In genomic region chr16:35637683-35638082, GRCh38 we compare ENCODE assay signal across 29 cellular contexts.
"Had no signal": no experiment of that assay in that cellular context is flagged by ENCODE, and none has a peak within 500 bp of the region (broad histone marks: within the 10 kb centered on the region; RNA-seq: fewer than 3 reads in every experiment).

No MANE protein-coding gene starts in this region.

- H3K4me3 Mint-ChIP-seq: stimulated activated effector memory CD8-positive, alpha-beta T cell treated with anti-CD3 and anti-CD28 coated beads, Interleukin-12 subunit alpha, Interleukin-12 subunit beta, amount 100 ng/mL, for 72 hours; stimulated activated memory B cell treated with anti-CD40 and anti-IgM and Interleukin-4, amounts not matched to agents 10 μg/mL and 1 μg/mL and 100 μg/mL, for 72 hours; stimulated activated naive B cell treated with anti-CD40 and anti-IgM and Interleukin-4, amounts not matched to agents 10 μg/mL and 1 μg/mL and 100 μg/mL, for 72 hours; stimulated activated naive CD8-positive, alpha-beta T cell treated with anti-CD3 and anti-CD28 coated beads, Interleukin-15, amount 100 ng/mL, for 72 hours; stimulated activated naive CD8-positive, alpha-beta T cell treated with anti-CD3 and anti-CD28 coated beads, Interleukin-15, Interleukin-2, amounts not matched to agents 100 ng/mL and 50 ng/mL, for 24 hours; type B pancreatic cell had no signal

- H3K27me3 Mint-ChIP-seq: stimulated activated memory B cell treated with anti-CD40 and anti-IgM and Interleukin-4, amounts not matched to agents 10 μg/mL and 1 μg/mL and 100 μg/mL, for 72 hours; stimulated activated naive B cell treated with anti-CD40 and anti-IgM and Interleukin-4, amounts not matched to agents 10 μg/mL and 1 μg/mL and 100 μg/mL, for 72 hours; stimulated activated naive CD8-positive, alpha-beta T cell treated with anti-CD3 and anti-CD28 coated beads, Interleukin-15, amount 100 ng/mL, for 72 hours; stimulated activated naive CD8-positive, alpha-beta T cell treated with anti-CD3 and anti-CD28 coated beads, Interleukin-15, Interleukin-2, amounts not matched to agents 100 ng/mL and 50 ng/mL, for 24 hours; type B pancreatic cell had no signal

- H3K27ac ChIP-seq: stomach, suprapubic skin, testis, thoracic aorta, thyroid gland, tibial artery, tibial nerve, transverse colon, upper lobe of left lung, upper lobe of right lung, uterus, vagina had no signal

- H3K27ac Mint-ChIP-seq: stimulated activated effector memory CD8-positive, alpha-beta T cell treated with anti-CD3 and anti-CD28 coated beads, Interleukin-12 subunit alpha, Interleukin-12 subunit beta, amount 100 ng/mL, for 72 hours; stimulated activated memory B cell treated with anti-CD40 and anti-IgM and Interleukin-4, amounts not matched to agents 10 μg/mL and 1 μg/mL and 100 μg/mL, for 72 hours; stimulated activated naive B cell treated with anti-CD40 and anti-IgM and Interleukin-4, amounts not matched to agents 10 μg/mL and 1 μg/mL and 100 μg/mL, for 72 hours; stimulated activated naive CD8-positive, alpha-beta T cell treated with anti-CD3 and anti-CD28 coated beads, Interleukin-15, amount 100 ng/mL, for 72 hours; stimulated activated naive CD8-positive, alpha-beta T cell treated with anti-CD3 and anti-CD28 coated beads, Interleukin-15, Interleukin-2, amounts not matched to agents 100 ng/mL and 50 ng/mL, for 24 hours; type B pancreatic cell had no signal

- H3K9me3 ChIP-seq: testis, thoracic aorta, thyroid gland, tibial artery, transverse colon, upper lobe of right lung, uterus, vagina had no signal

- H3K4me1 ChIP-seq: stomach, suprapubic skin, testis, thyroid gland, tibial artery, tibial nerve, transverse colon, upper lobe of left lung, upper lobe of right lung, uterus, vagina had no signal

- H3K36me3 Mint-ChIP-seq: stimulated activated effector memory CD8-positive, alpha-beta T cell treated with anti-CD3 and anti-CD28 coated beads, Interleukin-12 subunit alpha, Interleukin-12 subunit beta, amount 100 ng/mL, for 72 hours; stimulated activated memory B cell treated with anti-CD40 and anti-IgM and Interleukin-4, amounts not matched to agents 10 μg/mL and 1 μg/mL and 100 μg/mL, for 72 hours; type B pancreatic cell had no signal

- H3K4me1 Mint-ChIP-seq: stimulated activated effector memory CD8-positive, alpha-beta T cell treated with anti-CD3 and anti-CD28 coated beads, Interleukin-12 subunit alpha, Interleukin-12 subunit beta, amount 100 ng/mL, for 72 hours; stimulated activated memory B cell treated with anti-CD40 and anti-IgM and Interleukin-4, amounts not matched to agents 10 μg/mL and 1 μg/mL and 100 μg/mL, for 72 hours; stimulated activated naive B cell treated with anti-CD40 and anti-IgM and Interleukin-4, amounts not matched to agents 10 μg/mL and 1 μg/mL and 100 μg/mL, for 72 hours; stimulated activated naive CD8-positive, alpha-beta T cell treated with anti-CD3 and anti-CD28 coated beads, Interleukin-15, amount 100 ng/mL, for 72 hours had no signal

- H3K4me3 ChIP-seq: stomach, suprapubic skin, testis, thoracic aorta, thyroid gland, tibial artery, tibial nerve, transverse colon, upper lobe of left lung, upper lobe of right lung, uterus, vagina had no signal

- FAIRE-seq: urothelium cell line had no signal

- DNase-seq: stimulated activated CD4-positive, alpha-beta T cell treated with anti-CD3 and anti-CD28 coated beads, Interleukin-2, amount 100 ng/mL, for 48 hours; stimulated activated CD4-positive, alpha-beta T cell treated with anti-CD3 and anti-CD28 coated beads, Interleukin-4, amount 100 ng/mL, for 1 hour; stimulated activated CD4-positive, alpha-beta T cell treated with anti-CD3 and anti-CD28 coated beads, Interleukin-4, amount 100 ng/mL, for 24 hours; stimulated activated CD4-positive, alpha-beta T cell treated with anti-CD3 and anti-CD28 coated beads, Interleukin-4, amount 100 ng/mL, for 4 hours; stimulated activated CD8-positive, alpha-beta memory T cell treated with anti-CD3 and anti-CD28 coated beads, Interleukin-4, amount 100 ng/mL, for 48 hours; stimulated activated naive B cell treated with anti-CD40 and anti-IgM and Interleukin-4, amounts not matched to agents 10 μg/mL and 1 μg/mL and 100 μg/mL, for 72 hours; stimulated activated naive CD4-positive, alpha-beta T cell; stimulated activated naive CD4-positive, alpha-beta T cell treated with Interleukin-2 at 50 U/mL for 16 hours; stimulated activated naive CD8-positive, alpha-beta T cell treated with anti-CD3 and anti-CD28 coated beads, Interleukin-15, amount 100 ng/mL, for 72 hours; stimulated activated naive CD8-positive, alpha-beta T cell treated with anti-CD3 and anti-CD28 coated beads, Interleukin-15, Interleukin-2, amounts not matched to agents 100 U/mL and 50 U/mL, for 24 hours; stomach; substantia nigra; testis; thyroid gland; tibial artery; transverse colon; trophoblast cell; upper lobe of left lung; upper lobe of right lung; uterus had no signal

- ATAC-seq: stimulated activated effector memory CD8-positive, alpha-beta T cell treated with anti-CD3 and anti-CD28 coated beads, Interleukin-12 subunit alpha, Interleukin-12 subunit beta, amount 100 ng/mL, for 72 hours; stimulated activated memory B cell treated with anti-CD40 and anti-IgM and Interleukin-4, amounts not matched to agents 10 μg/mL and 1 μg/mL and 100 μg/mL, for 72 hours; stimulated activated naive B cell treated with anti-CD40 and anti-IgM and Interleukin-4, amounts not matched to agents 10 μg/mL and 1 μg/mL and 100 μg/mL, for 72 hours; stimulated activated naive CD8-positive, alpha-beta T cell treated with anti-CD3 and anti-CD28 coated beads, Interleukin-15, amount 100 ng/mL, for 72 hours; stimulated activated naive CD8-positive, alpha-beta T cell treated with anti-CD3 and anti-CD28 coated beads, Interleukin-15, Interleukin-2, amounts not matched to agents 100 U/mL and 50 U/mL, for 24 hours; upper lobe of right lung had no signal

- H3K27me3 ChIP-seq: stomach, suprapubic skin, testis, thyroid gland, tibial artery, tibial nerve, transverse colon, upper lobe of left lung, upper lobe of right lung, uterus, vagina had no signal

- H3K36me3 ChIP-seq: stomach, suprapubic skin, thoracic aorta, thyroid gland, tibial artery, tibial nerve, transverse colon, upper lobe of left lung, upper lobe of right lung, uterus, vagina had no signal

- H3K9me3 Mint-ChIP-seq: stimulated activated memory B cell treated with anti-CD40 and anti-IgM and Interleukin-4, amounts not matched to agents 10 μg/mL and 1 μg/mL and 100 μg/mL, for 72 hours had no signal
